8 cellular contexts compared by ENCODE assay signal in the genomic region with DNA sequence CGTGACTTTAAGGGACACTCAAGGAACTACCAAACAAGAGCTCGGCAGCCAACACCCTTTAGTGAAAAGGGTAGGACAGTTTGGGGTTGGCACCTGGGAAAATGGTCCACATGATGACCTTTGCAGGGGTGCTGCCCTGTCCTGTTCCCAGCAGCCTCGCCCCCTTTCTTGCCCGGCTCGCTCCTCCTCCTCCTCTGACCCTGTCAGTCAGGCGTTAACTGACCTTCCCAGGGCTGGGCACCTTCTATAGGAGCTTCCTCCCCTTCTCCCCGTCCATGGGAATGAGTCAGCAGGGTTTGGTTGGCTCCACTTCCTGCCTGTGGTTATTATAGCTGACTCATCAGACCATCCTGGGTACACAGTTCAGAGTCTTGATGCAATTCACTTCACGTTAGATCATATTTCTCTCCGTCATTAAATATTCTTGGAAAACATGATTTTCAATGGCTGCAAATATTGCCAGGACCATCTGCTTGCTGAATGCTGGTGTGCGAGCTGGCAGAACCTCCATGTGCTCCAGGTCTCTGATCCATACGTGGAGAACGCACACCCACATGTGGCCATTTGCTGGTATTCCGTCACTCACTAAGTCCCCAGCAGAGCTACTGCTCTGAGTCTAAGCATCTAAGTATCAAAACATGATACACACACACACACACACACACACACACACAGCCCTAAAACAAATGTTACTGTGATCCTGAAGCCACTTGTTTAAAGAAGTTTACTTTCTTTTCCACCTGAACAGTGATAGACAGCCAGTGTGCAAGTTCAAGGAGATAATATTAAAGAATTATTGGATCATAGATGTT.
DNase-seq lines count a peak whose midpoint lies in the region; ATAC-seq, FAIRE-seq and TF ChIP-seq lines count a peak whose summit lies in the region.

No MANE protein-coding gene starts in this region.

- peak overlapping the region; percentile 93 for H3K27ac Mint-ChIP-seq in activated T-helper 1 cell treated with anti-CD3 and anti-CD28 coated beads, Interleukin-12 subunit alpha, Interleukin-12 subunit beta, Interleukin-2, Interleukin-4 antibody, amounts not matched to agents 30 ng/mL and 10 ng/mL and 1 ng/mL, durations not matched to agents 14 hours and 24 hours and 36 hours
- no peak overlapping the region for H3K27ac Mint-ChIP-seq in progenitor cell of endocrine pancreas

- H3K4me3 Mint-ChIP-seq in activated T-helper 1 cell treated with anti-CD3 and anti-CD28 coated beads, Interleukin-12 subunit alpha, Interleukin-12 subunit beta, Interleukin-2, Interleukin-4 antibody, amounts not matched to agents 30 ng/mL and 10 ng/mL and 1 ng/mL, durations not matched to agents 14 hours and 24 hours and 36 hours, result peak overlapping the region; percentile 77
- H3K4me3 Mint-ChIP-seq in progenitor cell of endocrine pancreas (ENCODE audit: low read depth), result no peak overlapping the region

- FAIRE-seq in HTR-8/SVneo (lab: Jason Lieb, UNC), result peak; percentile 96
- FAIRE-seq in RCC 7860 (lab: Jason Lieb, UNC), result peak; percentile 95
- FAIRE-seq in GM12892 (lab: Jason Lieb, UNC), result no peak

- H3K27me3 Mint-ChIP-seq in activated T-helper 1 cell treated with anti-CD3 and anti-CD28 coated beads, Interleukin-12 subunit alpha, Interleukin-12 subunit beta, Interleukin-2, Interleukin-4 antibody, amounts not matched to agents 30 ng/mL and 10 ng/mL and 1 ng/mL, durations not matched to agents 14 hours and 24 hours and 36 hours (ENCODE audit: insufficient read depth), result peaks cover 4% of the 10 kb centered on the region
- H3K27me3 Mint-ChIP-seq in progenitor cell of endocrine pancreas, result no peaks in the 10 kb centered on the region

- H3K27ac ChIP-seq in foreskin keratinocyte, result peak overlapping the region; percentile 72

- H3K27me3 ChIP-seq in foreskin keratinocyte, result no peaks in the 10 kb centered on the region

- peaks cover 23% of the 10 kb centered on the region for H3K4me1 ChIP-seq in foreskin keratinocyte

- DNase-seq in DMS 273 (lab: John Stamatoyannopoulos, UW; ENCODE audit: unreplicated experiment), result peak; percentile 96
- peak; percentile 99 for DNase-seq in HTR-8/SVneo (ENCODE audit: insufficient read length, low spot score)
- peak; percentile 98 for DNase-seq in RCC 7860 (ENCODE audit: low spot score)
- DNase-seq in activated T-helper 1 cell treated with anti-CD3 and anti-CD28 coated beads, Interleukin-12 subunit alpha, Interleukin-12 subunit beta, Interleukin-2, Interleukin-4 antibody, amounts not matched to agents 30 ng/mL and 10 ng/mL and 1 ng/mL, durations not matched to agents 14 hours and 24 hours and 36 hours (ENCODE audit: low spot score), result peak; percentile 71
- peak; percentile 97 to 99 for DNase-seq in foreskin keratinocyte
- no peak for DNase-seq in progenitor cell of endocrine pancreas (ENCODE audit: low spot score, unreplicated experiment)
- DNase-seq in GM12892 (ENCODE audit: insufficient read length), result no peak

- peaks cover 4% of the 10 kb centered on the region for H3K9me3 Mint-ChIP-seq in activated T-helper 1 cell treated with anti-CD3 and anti-CD28 coated beads, Interleukin-12 subunit alpha, Interleukin-12 subunit beta, Interleukin-2, Interleukin-4 antibody, amounts not matched to agents 30 ng/mL and 10 ng/mL and 1 ng/mL, durations not matched to agents 14 hours and 24 hours and 36 hours
- H3K9me3 Mint-ChIP-seq in progenitor cell of endocrine pancreas (ENCODE audit: low read depth), result peaks cover 11% of the 10 kb centered on the region

- TF ChIP-seq CTCF in foreskin keratinocyte (conservative IDR thresholded peaks at IDR 0.05) (peak; percentile 83), progenitor cell of endocrine pancreas (IDR thresholded peaks at IDR 0.05; ENCODE audit: unreplicated experiment) (peak; percentile 17)

- no peak for TF ChIP-seq POLR2A in GM12892 (IDR thresholded peaks at IDR 0.05; ENCODE audit: low read depth, low read length)

- H3K4me1 Mint-ChIP-seq in activated T-helper 1 cell treated with anti-CD3 and anti-CD28 coated beads, Interleukin-12 subunit alpha, Interleukin-12 subunit beta, Interleukin-2, Interleukin-4 antibody, amounts not matched to agents 30 ng/mL and 10 ng/mL and 1 ng/mL, durations not matched to agents 14 hours and 24 hours and 36 hours (ENCODE audit: low read depth), result peaks cover 63% of the 10 kb centered on the region
- peaks cover 8% of the 10 kb centered on the region for H3K4me1 Mint-ChIP-seq in progenitor cell of endocrine pancreas (ENCODE audit: low read depth)

- intact Hi-C loops in activated T-helper 1 cell treated with anti-CD3 and anti-CD28 coated beads, Interleukin-12 subunit alpha, Interleukin-12 subunit beta, Interleukin-2, Interleukin-4 antibody, amounts not matched to agents 30 ng/mL and 10 ng/mL and 1 ng/mL, durations not matched to agents 14 hours and 24 hours and 36 hours (cut with micrococcal nuclease), result loop anchor here (1.0 to 5.0 kb wide), 2 partner anchors 37 to 73 kb away; no protein-coding TSS in a partner anchor

- ATAC-seq in foreskin keratinocyte (peak; percentile 95), GM18517 (IDR thresholded peaks at IDR 0.05; ENCODE audit: unreplicated experiment) (no peak)

- H3K36me3 Mint-ChIP-seq in activated T-helper 1 cell treated with anti-CD3 and anti-CD28 coated beads, Interleukin-12 subunit alpha, Interleukin-12 subunit beta, Interleukin-2, Interleukin-4 antibody, amounts not matched to agents 30 ng/mL and 10 ng/mL and 1 ng/mL, durations not matched to agents 14 hours and 24 hours and 36 hours (ENCODE audit: low read depth), result peaks cover 5% of the 10 kb centered on the region
- no peaks in the 10 kb centered on the region for H3K36me3 Mint-ChIP-seq in progenitor cell of endocrine pancreas (ENCODE audit: insufficient read depth)

Comparison
In these comparisons a context has a peak if more than half of its experiments do, and no peak if none do; other contexts are left out.
1. DNase-seq: peak in DMS 273 (single experiment), HTR-8/SVneo (single experiment), RCC 7860 (single experiment), activated T-helper 1 cell treated with anti-CD3 and anti-CD28 coated beads, Interleukin-12 subunit alpha, Interleukin-12 subunit beta, Interleukin-2, Interleukin-4 antibody, amounts not matched to agents 30 ng/mL and 10 ng/mL and 1 ng/mL, durations not matched to agents 14 hours and 24 hours and 36 hours (single experiment) and foreskin keratinocyte (2 of 2); none in progenitor cell of endocrine pancreas (single experiment) and GM12892 (single experiment).